In the genomic region with DNA sequence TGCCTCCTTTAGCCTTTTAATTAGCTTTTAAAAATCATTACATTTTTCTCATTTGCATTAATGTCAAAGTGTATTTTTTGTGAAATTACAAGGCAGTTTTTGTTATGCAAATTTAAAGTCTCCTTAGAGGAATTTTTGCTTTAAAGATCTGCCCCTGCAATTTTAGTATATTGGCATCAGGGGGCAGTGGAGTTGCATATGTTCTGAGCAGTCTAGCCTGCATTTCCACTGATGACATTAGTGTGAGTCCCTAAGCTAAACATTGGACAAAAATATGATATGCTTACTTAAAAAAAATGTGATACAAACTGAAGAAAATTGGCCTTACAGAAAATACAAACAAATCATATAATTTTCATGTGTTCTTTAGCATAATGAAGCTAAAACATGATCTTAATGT, we compare ENCODE assay signal across 13 cellular contexts.
A peak's percentile ranks its signal among the peaks of the same experiment; 100 is the strongest.
DNase-seq lines count a peak whose midpoint lies in the region; ATAC-seq and TF ChIP-seq lines count a peak whose summit lies in the region.
"Had no signal": no experiment of that assay in that cellular context is flagged by ENCODE, and none has a peak within 500 bp of the region (broad histone marks: within the 10 kb centered on the region; RNA-seq: fewer than 3 reads in every experiment).

No MANE protein-coding gene starts in this region.

- ATAC-seq in HG03175 (IDR thresholded peaks at IDR 0.05; ENCODE audit: unreplicated experiment), result no peak
- ATAC-seq: left colon had no signal

- H3K4me3 ChIP-seq in GM12864 (ENCODE audit: low read depth, low read length), result no peak overlapping the region
- H3K4me3 ChIP-seq in epithelial cell of proximal tubule (ENCODE audit: low read depth, low read length), result no peak overlapping the region
- H3K4me3 ChIP-seq: BLaER1 treated with 17β-estradiol and CSF1 and Interleukin-3, amounts not matched to agents 10 nM and 100 nM; MG63 had no signal

- no peak overlapping the region for H3K27ac ChIP-seq in 22Rv1
- H3K27ac ChIP-seq: BLaER1 treated with 17β-estradiol and CSF1 and Interleukin-3, amounts not matched to agents 10 nM and 100 nM had no signal

- DNase-seq in GM12864 (ENCODE audit: low read depth) (no peak), NCI-H1694 treated with DMSO at 0.1 percent for 48 hours (lab: John Stamatoyannopoulos, UW) (peak; percentile 33), epithelial cell of proximal tubule (ENCODE audit: low read depth) (no peak), activated T-cell treated with anti-CD3 and anti-CD28 coated beads for 4 hours (no peak), D341Med (ENCODE audit: low spot score) (no peak), NCI-H2171 treated with DMSO at 0.1 percent for 48 hours (lab: John Stamatoyannopoulos, UW) (no peak)
- DNase-seq: activated CD4-positive, alpha-beta T cell treated with anti-CD3 and anti-CD28 coated beads, Interleukin-2, amount 10 ng/mL, durations not matched to agents 24 days and 14 days; left colon; MG63; NCI-H524 had no signal

- TF ChIP-seq CTCF in 22Rv1 (IDR thresholded peaks at IDR 0.05) (peak; percentile 48), GM12864 (IDR thresholded peaks at IDR 0.05; ENCODE audit: low read depth, low read length, missing control alignments) (peak; percentile 9), epithelial cell of proximal tubule (conservative IDR thresholded peaks at IDR 0.05; ENCODE audit: low read depth, low read length) (peak; percentile 48)
